Comparison of ENCODE assay signal across 19 cellular contexts in the genomic region with DNA sequence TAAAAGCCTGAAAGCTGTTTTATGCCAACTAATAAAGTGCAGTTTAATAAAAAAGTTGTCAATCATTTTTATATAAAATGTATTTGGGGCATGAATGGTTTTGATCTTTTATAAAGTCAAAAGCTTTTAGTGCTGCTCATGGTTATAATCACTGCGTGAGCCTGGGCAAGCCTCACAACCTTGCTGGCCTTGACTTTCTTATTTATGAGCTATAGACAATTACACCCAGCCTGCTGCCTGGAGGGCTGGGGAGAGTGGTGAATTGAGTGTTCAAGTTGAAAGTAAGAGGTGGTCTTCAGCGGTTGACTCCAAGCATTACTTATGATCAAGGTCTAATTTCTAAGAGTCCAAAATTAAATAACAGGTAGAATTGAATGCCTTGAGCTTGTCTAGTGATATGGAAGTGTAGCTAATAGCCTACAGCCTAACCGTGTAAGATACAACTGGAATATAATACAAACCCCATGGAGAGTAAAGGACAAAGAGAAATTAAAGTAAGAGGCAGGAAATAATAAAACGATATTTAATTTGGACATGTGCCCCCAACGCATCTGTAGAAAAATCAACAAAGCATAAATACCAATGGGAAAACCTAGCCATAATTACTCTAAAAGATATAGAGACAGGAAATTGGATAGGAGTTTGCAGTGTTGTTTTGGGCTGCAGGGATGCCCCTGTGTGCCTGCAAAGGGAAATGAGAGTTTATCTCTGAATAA.
"Had no signal": no experiment of that assay in that cellular context is flagged by ENCODE, and none has a peak within 500 bp of the region (broad histone marks: within the 10 kb centered on the region; RNA-seq: fewer than 3 reads in every experiment).

No MANE protein-coding gene starts in this region.

- H3K4me3 Mint-ChIP-seq: activated T-cell treated with anti-CD3 and anti-CD28 coated beads, Interleukin-2, amount 50 U/mL, for 72 hours; central memory CD8-positive, alpha-beta T cell; neural progenitor cell; stimulated activated effector memory CD8-positive, alpha-beta T cell treated with anti-CD3 and anti-CD28 coated beads, Interleukin-12 subunit alpha, Interleukin-12 subunit beta, amount 100 ng/mL, for 72 hours had no signal

- H3K9me3 Mint-ChIP-seq: central memory CD8-positive, alpha-beta T cell; neural progenitor cell; stimulated activated effector memory CD8-positive, alpha-beta T cell treated with anti-CD3 and anti-CD28 coated beads, Interleukin-12 subunit alpha, Interleukin-12 subunit beta, amount 100 ng/mL, for 72 hours had no signal

- H3K27ac ChIP-seq: colonic mucosa, foreskin keratinocyte, neural progenitor cell, right lobe of liver had no signal

- H3K27me3 ChIP-seq: colonic mucosa, foreskin keratinocyte, neural progenitor cell, right lobe of liver had no signal

- H3K27ac Mint-ChIP-seq: activated T-cell treated with anti-CD3 and anti-CD28 coated beads, Interleukin-2, amount 50 U/mL, for 72 hours; neural progenitor cell; stimulated activated effector memory CD8-positive, alpha-beta T cell treated with anti-CD3 and anti-CD28 coated beads, Interleukin-12 subunit alpha, Interleukin-12 subunit beta, amount 100 ng/mL, for 72 hours had no signal

- H3K4me3 ChIP-seq: colonic mucosa, neural progenitor cell, prostate gland, right lobe of liver, smooth muscle cell had no signal

- H3K9me3 ChIP-seq: colonic mucosa, prostate gland, right lobe of liver had no signal

- H3K36me3 Mint-ChIP-seq: neural progenitor cell; stimulated activated effector memory CD8-positive, alpha-beta T cell treated with anti-CD3 and anti-CD28 coated beads, Interleukin-12 subunit alpha, Interleukin-12 subunit beta, amount 100 ng/mL, for 72 hours had no signal

- H3K4me1 ChIP-seq: neural progenitor cell, prostate gland had no signal

- H3K36me3 ChIP-seq: colonic mucosa, neural progenitor cell, prostate gland, right lobe of liver had no signal

- DNase-seq: activated CD8-positive, alpha-beta memory T cell treated with anti-CD3 and anti-CD28 coated beads for 24 hours; activated CD8-positive, alpha-beta memory T cell treated with anti-CD3 and anti-CD28 coated beads, Interleukin-2, amount 50 U/mL, for 48 hours; activated effector memory CD4-positive, alpha-beta T cell treated with anti-CD3 and anti-CD28 coated beads, Interleukin-2, amount 50 U/mL, for 16 hours; activated naive CD4-positive, alpha-beta T cell treated with anti-CD3 and anti-CD28 coated beads, Interleukin-2, amount 50 U/mL, for 16 hours; activated T-cell treated with anti-CD3 and anti-CD28 coated beads, Interleukin-2, amount 50 U/mL, for 72 hours; aorta; colonic mucosa; foreskin keratinocyte; glutamatergic neuron; hippocampal formation; islet precursor cell; right lobe of liver; stimulated activated CD4-positive, alpha-beta T cell treated with anti-CD3 and anti-CD28 coated beads, Interleukin-4, amount 100 ng/mL, for 24 hours; T1000 had no signal
